6 cellular contexts compared by ENCODE assay signal in the genomic region with DNA sequence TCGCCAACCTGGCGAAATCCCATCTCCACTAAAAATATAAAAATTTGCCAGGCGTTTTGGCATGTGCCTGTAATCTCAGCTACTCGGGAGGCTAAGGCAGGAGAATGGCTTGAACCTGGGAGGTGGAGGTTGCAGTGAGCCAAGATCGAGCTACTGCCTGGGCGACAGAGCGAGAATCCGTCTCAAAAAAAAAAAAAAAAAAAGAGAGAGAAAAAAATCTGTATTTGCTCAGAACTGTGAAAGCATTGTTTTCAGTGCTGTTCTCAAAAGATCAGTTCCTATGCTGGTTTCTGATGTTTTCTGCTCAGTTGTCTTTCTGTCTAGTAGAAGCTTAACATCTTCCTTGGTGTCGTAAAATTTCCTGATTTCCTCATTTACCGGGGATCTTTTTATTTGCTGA. TPM values are rescaled to one million over a fixed set of nuclear protein-coding genes. Genes with fewer than 3 reads are reported as not detected.
DNase-seq lines count a peak whose midpoint lies in the region; ATAC-seq and TF ChIP-seq lines count a peak whose summit lies in the region.

No MANE protein-coding gene starts in this region.

- no peaks in the 10 kb centered on the region for H3K36me3 ChIP-seq in GM23248 (ENCODE audit: low read depth)

- peaks cover 61% of the 10 kb centered on the region for H3K36me3 Mint-ChIP-seq in activated CD8-positive, alpha-beta T cell treated with anti-CD3 and anti-CD28 coated beads, Interleukin-2, amount 10 ng/mL, durations not matched to agents 7 days and 5 days (ENCODE audit: low read depth)
- peaks cover 25% of the 10 kb centered on the region for H3K36me3 Mint-ChIP-seq in nephron (ENCODE audit: low read depth)

- H2AFZ ChIP-seq in GM23248 = no peak overlapping the region

- 56 to 63% methylated on average over 10 of the region's 10 CpGs for WGBS in GM23248 (ENCODE audit: low coverage in 1 of 2, low lambda C conversion rate in 2 of 2, missing lambda C conversion rate in 2 of 2), 2 experiments

- H3K27ac Mint-ChIP-seq in activated CD8-positive, alpha-beta T cell treated with anti-CD3 and anti-CD28 coated beads, Interleukin-2, amount 10 ng/mL, durations not matched to agents 7 days and 5 days = peak overlapping the region; percentile 100
- peak overlapping the region; percentile 98 to 100 (median 99) for H3K27ac Mint-ChIP-seq in nephron

- peaks cover 17% of the 10 kb centered on the region for H3F3A ChIP-seq in GM23248 (ENCODE audit: insufficient read depth)

- H4K20me1 ChIP-seq in GM23248 (ENCODE audit: insufficient read depth) = peaks cover 10% of the 10 kb centered on the region; the same call in 1 of the 2 replicates

- peak overlapping the region; percentile 75 for H3K4me2 ChIP-seq in GM23248 (ENCODE audit: unreplicated experiment)

- no peak for ATAC-seq in activated CD8-positive, alpha-beta T cell treated with anti-CD3 and anti-CD28 coated beads, Interleukin-2, amount 10 ng/mL, durations not matched to agents 7 days and 5 days
- ATAC-seq in HG03571 (IDR thresholded peaks at IDR 0.05; ENCODE audit: unreplicated experiment) = no peak
- ATAC-seq in HG02973 (IDR thresholded peaks at IDR 0.05; ENCODE audit: unreplicated experiment) = no peak

- DNase-seq in GM23248 (peak; percentile 19), COLO668 (lab: John Stamatoyannopoulos, UW; ENCODE audit: unreplicated experiment) (no peak)
- no peak for DNase-seq in activated CD8-positive, alpha-beta T cell treated with anti-CD3 and anti-CD28 coated beads, Interleukin-2, amount 10 ng/mL, durations not matched to agents 7 days and 5 days

- in situ Hi-C loops in GM23248 (cut with MboI) = no loop called here

- no peak for TF ChIP-seq CTCF in nephron (IDR thresholded peaks at IDR 0.05; ENCODE audit: unreplicated experiment in 3 of 3)

- peak overlapping the region; percentile 83 for H3K4me3 ChIP-seq in GM23248

- H3K9me3 Mint-ChIP-seq in activated CD8-positive, alpha-beta T cell treated with anti-CD3 and anti-CD28 coated beads, Interleukin-2, amount 10 ng/mL, durations not matched to agents 7 days and 5 days (ENCODE audit: insufficient read depth) = no peaks in the 10 kb centered on the region
- H3K9me3 Mint-ChIP-seq in nephron = no peaks in the 10 kb centered on the region

- H3K27me3 ChIP-seq in GM23248 (replicated peaks; ENCODE audit: insufficient read depth) = no peaks in the 10 kb centered on the region

- H3K9ac ChIP-seq in GM23248 = peak overlapping the region; percentile 92

- H3K9me2 ChIP-seq in GM23248 (ENCODE audit: insufficient read depth) = no peaks in the 10 kb centered on the region

- peak overlapping the region; percentile 19 for H3K27ac ChIP-seq in GM23248

- peaks cover 92% of the 10 kb centered on the region for H3K79me2 ChIP-seq in GM23248 (ENCODE audit: insufficient read depth)

- H3K4me1 ChIP-seq in GM23248 (ENCODE audit: insufficient read depth) = peaks cover 31% of the 10 kb centered on the region

- CTCF ChIA-PET in activated CD8-positive, alpha-beta T cell treated with anti-CD3 and anti-CD28 coated beads, Interleukin-2, amount 10 ng/mL, durations not matched to agents 7 days and 5 days (lab: Charles Lee) = interaction anchor here (0.9 to 4.0 kb wide), 11 partner anchors 14 to 382 kb away, joined by 4 to 32 read pairs (median 7); partner anchors contain the start of genes LSM7 and SPPL2B

- no peaks in the 10 kb centered on the region for H3K9me3 ChIP-seq in GM23248 (ENCODE audit: low read depth)

- POLR2A ChIA-PET in activated CD8-positive, alpha-beta T cell treated with anti-CD3 and anti-CD28 coated beads, Interleukin-2, amount 10 ng/mL, durations not matched to agents 7 days and 5 days (lab: Charles Lee) = interaction anchor here (0.7 to 4.6 kb wide), 8 partner anchors 10 to 186 kb away, joined by 3 to 30 read pairs (median 7); partner anchors contain the start of genes AMH, JSRP1 and LSM7

- peak overlapping the region; percentile 99 for H3K4me3 Mint-ChIP-seq in activated CD8-positive, alpha-beta T cell treated with anti-CD3 and anti-CD28 coated beads, Interleukin-2, amount 10 ng/mL, durations not matched to agents 7 days and 5 days
- peak overlapping the region; percentile 96 to 100 (median 97) for H3K4me3 Mint-ChIP-seq in nephron

- peaks cover 67% of the 10 kb centered on the region for H3K4me1 Mint-ChIP-seq in activated CD8-positive, alpha-beta T cell treated with anti-CD3 and anti-CD28 coated beads, Interleukin-2, amount 10 ng/mL, durations not matched to agents 7 days and 5 days (ENCODE audit: low read depth)
- H3K4me1 Mint-ChIP-seq in nephron = peaks cover 62% of the 10 kb centered on the region

- no peaks in the 10 kb centered on the region for H3K27me3 Mint-ChIP-seq in activated CD8-positive, alpha-beta T cell treated with anti-CD3 and anti-CD28 coated beads, Interleukin-2, amount 10 ng/mL, durations not matched to agents 7 days and 5 days (ENCODE audit: low read depth)
- no peaks in the 10 kb centered on the region for H3K27me3 Mint-ChIP-seq in nephron (ENCODE audit: low read depth)

RNA-seq across cellular contexts. Expression of gene SF3A2, which starts 2.5 kb away (rescaled TPM):
- 20.9 and 26.7 TPM in 2 replicates for total RNA-seq in GM23248 (2014; rRNA removed; shearing (Covaris generic))
- polyA plus RNA-seq in GM23248 (2016; fragmentation: Nextera tagmentation; extraction: Ambion mirVana) = 13.7 and 16.8 TPM in 2 replicates
- total RNA-seq in activated CD8-positive, alpha-beta T cell treated with anti-CD3 and anti-CD28 coated beads, Interleukin-2, amount 10 ng/mL, durations not matched to agents 7 days and 5 days = 100 to 1,000 TPM; 157 to 163 TPM

RNA-seq across cellular contexts. Expression of gene PLEKHJ1, which starts 3.0 kb away (rescaled TPM):
- 68.3 and 85.1 TPM in 2 replicates for total RNA-seq in GM23248 (2014; rRNA removed; shearing (Covaris generic))
- 62.3 and 69.5 TPM in 2 replicates for polyA plus RNA-seq in GM23248 (2016; fragmentation: Nextera tagmentation; extraction: Ambion mirVana)
- 10 to 100 TPM; 78.0 to 79.9 TPM for total RNA-seq in activated CD8-positive, alpha-beta T cell treated with anti-CD3 and anti-CD28 coated beads, Interleukin-2, amount 10 ng/mL, durations not matched to agents 7 days and 5 days

RNA-seq across cellular contexts. Expression of gene AMH, which starts 9.9 kb away (rescaled TPM):
- total RNA-seq in GM23248 (2014; rRNA removed; shearing (Covaris generic)) = not detected in 2 replicates
- polyA plus RNA-seq in GM23248 (2016; fragmentation: Nextera tagmentation; extraction: Ambion mirVana) = not detected in 2 replicates
- total RNA-seq in activated CD8-positive, alpha-beta T cell treated with anti-CD3 and anti-CD28 coated beads, Interleukin-2, amount 10 ng/mL, durations not matched to agents 7 days and 5 days = 10 to 100 TPM; 10.3 to 12.1 TPM

RNA-seq across cellular contexts. Expression of gene JSRP1, which starts 17.0 kb away (rescaled TPM):
- not detected in 2 replicates for total RNA-seq in GM23248 (2014; rRNA removed; shearing (Covaris generic))
- 0.41 TPM in 1 of 2 replicates, not detected in the other for polyA plus RNA-seq in GM23248 (2016; fragmentation: Nextera tagmentation; extraction: Ambion mirVana)
- not detected for total RNA-seq in activated CD8-positive, alpha-beta T cell treated with anti-CD3 and anti-CD28 coated beads, Interleukin-2, amount 10 ng/mL, durations not matched to agents 7 days and 5 days

RNA-seq across cellular contexts. Expression of gene PEAK3, which starts 42.8 kb away (rescaled TPM):
- total RNA-seq in GM23248 (2014; rRNA removed; shearing (Covaris generic)) = not detected in 2 replicates
- 0.19 TPM in 1 of 2 replicates, not detected in the other for polyA plus RNA-seq in GM23248 (2016; fragmentation: Nextera tagmentation; extraction: Ambion mirVana)
- total RNA-seq in activated CD8-positive, alpha-beta T cell treated with anti-CD3 and anti-CD28 coated beads, Interleukin-2, amount 10 ng/mL, durations not matched to agents 7 days and 5 days = under 1 TPM; 0.16 to 0.34 TPM

Comparison
In these comparisons a context has a peak if more than half of its experiments do, and no peak if none do; other contexts are left out.
1. RNA of gene AMH, which starts 9.9 kb away (total RNA-seq): 10.3 to 12.1 TPM in activated CD8-positive, alpha-beta T cell treated with anti-CD3 and anti-CD28 coated beads, Interleukin-2, amount 10 ng/mL, durations not matched to agents 7 days and 5 days; not detected in GM23248; every median in the first group is over 10 times any median in the second.